In the genomic region with DNA sequence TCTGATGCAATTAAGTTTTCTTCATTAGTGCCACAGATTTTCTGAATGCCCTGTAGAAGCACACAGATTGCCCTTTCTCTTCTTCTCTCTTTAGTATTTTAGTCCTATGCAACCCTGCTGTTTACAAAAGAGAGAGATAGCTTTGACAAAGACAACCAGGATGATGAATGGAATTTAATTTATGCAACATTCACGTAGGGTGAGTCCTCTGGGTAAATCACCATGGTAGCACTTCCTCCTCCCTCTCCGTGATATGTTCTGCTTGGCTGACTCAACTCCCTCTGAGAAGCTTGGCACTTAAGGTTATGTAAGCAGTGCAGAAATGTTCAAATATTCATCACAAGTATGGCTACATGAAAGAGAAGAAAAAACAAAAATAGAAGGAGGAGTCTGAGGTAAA, we compare ENCODE assay signal across 12 cellular contexts.
A peak's percentile ranks its signal among the peaks of the same experiment; 100 is the strongest.
DNase-seq lines count a peak whose midpoint lies in the region; ATAC-seq, FAIRE-seq and TF ChIP-seq lines count a peak whose summit lies in the region.
"Had no signal": no experiment of that assay in that cellular context is flagged by ENCODE, and none has a peak within 500 bp of the region (broad histone marks: within the 10 kb centered on the region; RNA-seq: fewer than 3 reads in every experiment).

No MANE protein-coding gene starts in this region.

- H3K9me3 Mint-ChIP-seq in astrocyte (ENCODE audit: unreplicated experiment), result no peaks in the 10 kb centered on the region
- H3K9me3 Mint-ChIP-seq: stimulated activated memory B cell treated with anti-CD40 and anti-IgM and Interleukin-4, amounts not matched to agents 10 μg/mL and 1 μg/mL and 100 μg/mL, for 72 hours had no signal

- TF ChIP-seq CTCF in NB4 (IDR thresholded peaks at IDR 0.05; ENCODE audit: low read depth, low read length) (no peak), astrocyte (IDR thresholded peaks at IDR 0.05; ENCODE audit: insufficient read depth, low read depth, low read length) (no peak), left lung (IDR thresholded peaks at IDR 0.05) (no peak)

- FAIRE-seq in astrocyte (lab: Jason Lieb, UNC), result peak; percentile 82
- FAIRE-seq: frontal cortex had no signal

- no peaks in the 10 kb centered on the region for H3K36me3 ChIP-seq in astrocyte (ENCODE audit: insufficient read depth, low read length)
- no peaks in the 10 kb centered on the region for H3K36me3 ChIP-seq in left lung

- peak; percentile 55 for DNase-seq in AG08396 (ENCODE audit: low spot score)
- DNase-seq in NB4 (ENCODE audit: low read depth), result peak; percentile 52
- DNase-seq in astrocyte (ENCODE audit: low read depth), result peak; percentile 99
- no peak for DNase-seq in left lung
- DNase-seq in DMS79 (lab: John Stamatoyannopoulos, UW), result no peak
- DNase-seq in HuH-7.5 (ENCODE audit: low spot score), result no peak
- no peak for DNase-seq in activated CD8-positive, alpha-beta memory T cell treated with anti-CD3 and anti-CD28 coated beads, Interleukin-2, amount 50 U/mL, for 48 hours
- DNase-seq: GDM1, NCI-H524 treated with DMSO at 0.1 percent for 48 hours had no signal

- H3K27me3 ChIP-seq in astrocyte (ENCODE audit: insufficient read depth, low read length), result no peaks in the 10 kb centered on the region
- H3K27me3 ChIP-seq in left lung, result no peaks in the 10 kb centered on the region

- H3K4me3 ChIP-seq in NB4 (ENCODE audit: low read depth, low read length) (no peak overlapping the region), astrocyte (ENCODE audit: insufficient read depth, low read depth, low read length) (no peak overlapping the region), left lung (no peak overlapping the region)

- peak overlapping the region; percentile 35 for H3K27ac Mint-ChIP-seq in astrocyte (ENCODE audit: unreplicated experiment)
- H3K27ac Mint-ChIP-seq: stimulated activated memory B cell treated with anti-CD40 and anti-IgM and Interleukin-4, amounts not matched to agents 10 μg/mL and 1 μg/mL and 100 μg/mL, for 72 hours had no signal

- intact Hi-C loops in left lung (cut with DNase I), result no loop called here

- H3K4me1 Mint-ChIP-seq in astrocyte (ENCODE audit: low read depth, unreplicated experiment), result peaks cover 31% of the 10 kb centered on the region
- H3K4me1 Mint-ChIP-seq: stimulated activated memory B cell treated with anti-CD40 and anti-IgM and Interleukin-4, amounts not matched to agents 10 μg/mL and 1 μg/mL and 100 μg/mL, for 72 hours had no signal

- H3K27ac ChIP-seq in astrocyte (ENCODE audit: low read depth, low read length) (peak overlapping the region; percentile 69), left lung (no peak overlapping the region)

- H3K4me2 ChIP-seq in astrocyte (ENCODE audit: low read length), result peak overlapping the region; percentile 53

- H4K20me1 ChIP-seq in astrocyte (ENCODE audit: insufficient read depth, low read length), result no peaks in the 10 kb centered on the region

- H3K4me1 ChIP-seq in astrocyte (ENCODE audit: insufficient read depth, low read length) (peaks cover 28% of the 10 kb centered on the region), left lung (peaks cover 0 to 3% of the 10 kb centered on the region in 2 donors)

- no peak overlapping the region for H2AFZ ChIP-seq in astrocyte (ENCODE audit: low read depth, low read length)

- no peaks in the 10 kb centered on the region for H3K27me3 Mint-ChIP-seq in astrocyte (ENCODE audit: low read depth, unreplicated experiment)
- H3K27me3 Mint-ChIP-seq: stimulated activated memory B cell treated with anti-CD40 and anti-IgM and Interleukin-4, amounts not matched to agents 10 μg/mL and 1 μg/mL and 100 μg/mL, for 72 hours had no signal

- no peak for TF ChIP-seq POLR2A in NB4 (IDR thresholded peaks at IDR 0.05; ENCODE audit: extremely low read depth, insufficient read length)

- H3K79me2 ChIP-seq in astrocyte (ENCODE audit: insufficient read depth, low read length), result no peaks in the 10 kb centered on the region

- H3K9me3 ChIP-seq in astrocyte (ENCODE audit: insufficient read depth, low read depth, low read length) (no peaks in the 10 kb centered on the region), left lung (no peaks in the 10 kb centered on the region)

- H3K4me3 Mint-ChIP-seq in astrocyte (ENCODE audit: unreplicated experiment), result no peak overlapping the region
- H3K4me3 Mint-ChIP-seq: stimulated activated memory B cell treated with anti-CD40 and anti-IgM and Interleukin-4, amounts not matched to agents 10 μg/mL and 1 μg/mL and 100 μg/mL, for 72 hours had no signal

- ATAC-seq in left lung (peak; percentile 87), HG02884 (IDR thresholded peaks at IDR 0.05; ENCODE audit: unreplicated experiment) (no peak)
- ATAC-seq: stimulated activated memory B cell treated with anti-CD40 and anti-IgM and Interleukin-4, amounts not matched to agents 10 μg/mL and 1 μg/mL and 100 μg/mL, for 72 hours had no signal

- H3K36me3 Mint-ChIP-seq in astrocyte (ENCODE audit: low read depth, unreplicated experiment), result no peaks in the 10 kb centered on the region
- H3K36me3 Mint-ChIP-seq: stimulated activated memory B cell treated with anti-CD40 and anti-IgM and Interleukin-4, amounts not matched to agents 10 μg/mL and 1 μg/mL and 100 μg/mL, for 72 hours had no signal

- H3K9ac ChIP-seq in astrocyte (ENCODE audit: low read length), result no peak overlapping the region

Comparison
In these comparisons a context has a peak if more than half of its experiments do, and no peak if none do; other contexts are left out.
1. DNase-seq: peak in AG08396 (single experiment), NB4 (single experiment) and astrocyte (single experiment); none in left lung (0 of 2), DMS79 (single experiment), HuH-7.5 (single experiment) and activated CD8-positive, alpha-beta memory T cell treated with anti-CD3 and anti-CD28 coated beads, Interleukin-2, amount 50 U/mL, for 48 hours (single experiment).